Comparison of ENCODE assay signal across 8 cellular contexts in genomic region chr2:70301344-70302194, GRCh38. TPM values are rescaled to one million over a fixed set of nuclear protein-coding genes. Genes with fewer than 3 reads are reported as not detected.
DNase-seq lines count a peak whose midpoint lies in the region; ATAC-seq and TF ChIP-seq lines count a peak whose summit lies in the region.

Gene FAM136A, minus strand, starts transcription at chr2:70302067. Its CDS starts 56 bp downstream, at chr2:70302011.

- H3K27me3 Mint-ChIP-seq in activated T-helper 2 cell treated with anti-CD3 and anti-CD28 coated beads, Interferon-gamma antibody, Interleukin-2, Interleukin-4, amounts not matched to agents 10 μg/mL and 5 μg/mL and 100 μg/mL, durations not matched to agents 14 hours and 24 hours and 36 hours (ENCODE audit: low read depth), result no peaks in the 10 kb centered on the region
- H3K27me3 Mint-ChIP-seq in nephron progenitor cell (ENCODE audit: low read depth, poor library complexity), result no peaks in the 10 kb centered on the region
- no peaks in the 10 kb centered on the region for H3K27me3 Mint-ChIP-seq in stimulated activated naive CD8-positive, alpha-beta T cell treated with anti-CD3 and anti-CD28 coated beads, Interleukin-15, Interleukin-2, amounts not matched to agents 100 ng/mL and 50 ng/mL, for 24 hours

- peak within 1 kb of the TSS; percentile 91 for H3K4me3 ChIP-seq in fibroblast of the aortic adventitia (ENCODE audit: low read depth, low read length)

- peaks cover 41% of the 10 kb centered on the region for H3K36me3 Mint-ChIP-seq in activated T-helper 2 cell treated with anti-CD3 and anti-CD28 coated beads, Interferon-gamma antibody, Interleukin-2, Interleukin-4, amounts not matched to agents 10 μg/mL and 5 μg/mL and 100 μg/mL, durations not matched to agents 14 hours and 24 hours and 36 hours (ENCODE audit: low read depth)
- H3K36me3 Mint-ChIP-seq in nephron progenitor cell (ENCODE audit: low read depth), result peaks cover 36% of the 10 kb centered on the region
- peaks cover 38% of the 10 kb centered on the region for H3K36me3 Mint-ChIP-seq in stimulated activated naive CD8-positive, alpha-beta T cell treated with anti-CD3 and anti-CD28 coated beads, Interleukin-15, Interleukin-2, amounts not matched to agents 100 ng/mL and 50 ng/mL, for 24 hours (ENCODE audit: low read depth)

- DNase-seq in DMS79 (lab: John Stamatoyannopoulos, UW) (peak; percentile 61), KG1 (lab: John Stamatoyannopoulos, UW) (peak; percentile 89), RPMI8226 (peak; percentile 89), fibroblast of the aortic adventitia (ENCODE audit: low read depth) (peak; percentile 63), nephron progenitor cell (peak; percentile 96)
- peak; percentile 86 for DNase-seq in activated T-helper 2 cell treated with anti-CD3 and anti-CD28 coated beads, Interferon-gamma antibody, Interleukin-2, Interleukin-4, amounts not matched to agents 10 μg/mL and 5 μg/mL and 100 μg/mL, durations not matched to agents 14 hours and 24 hours and 36 hours (ENCODE audit: low spot score)

- TF ChIP-seq CTCF in fibroblast of the aortic adventitia (IDR thresholded peaks at IDR 0.05; ENCODE audit: insufficient read depth, low read length) (peak; percentile 86), nephron progenitor cell (IDR thresholded peaks at IDR 0.05) (peak; percentile 97)

- H3K4me3 Mint-ChIP-seq in activated T-helper 2 cell treated with anti-CD3 and anti-CD28 coated beads, Interferon-gamma antibody, Interleukin-2, Interleukin-4, amounts not matched to agents 10 μg/mL and 5 μg/mL and 100 μg/mL, durations not matched to agents 14 hours and 24 hours and 36 hours (ENCODE audit: low read depth), result peak within 1 kb of the TSS; percentile 88
- peak within 1 kb of the TSS; percentile 91 for H3K4me3 Mint-ChIP-seq in nephron progenitor cell
- H3K4me3 Mint-ChIP-seq in stimulated activated naive CD8-positive, alpha-beta T cell treated with anti-CD3 and anti-CD28 coated beads, Interleukin-15, Interleukin-2, amounts not matched to agents 100 ng/mL and 50 ng/mL, for 24 hours, result peak within 1 kb of the TSS; percentile 94

- intact Hi-C loops in activated T-helper 2 cell treated with anti-CD3 and anti-CD28 coated beads, Interferon-gamma antibody, Interleukin-2, Interleukin-4, amounts not matched to agents 10 μg/mL and 5 μg/mL and 100 μg/mL, durations not matched to agents 14 hours and 24 hours and 36 hours (cut with micrococcal nuclease), result loop anchor here (1.0 to 10.0 kb wide), 3 partner anchors 8 to 483 kb away; partner anchors contain the start of gene SNRPG

- peaks cover 31% of the 10 kb centered on the region for H3K4me1 Mint-ChIP-seq in activated T-helper 2 cell treated with anti-CD3 and anti-CD28 coated beads, Interferon-gamma antibody, Interleukin-2, Interleukin-4, amounts not matched to agents 10 μg/mL and 5 μg/mL and 100 μg/mL, durations not matched to agents 14 hours and 24 hours and 36 hours (ENCODE audit: low read depth)
- peaks cover 30% of the 10 kb centered on the region for H3K4me1 Mint-ChIP-seq in nephron progenitor cell
- peaks cover 51% of the 10 kb centered on the region for H3K4me1 Mint-ChIP-seq in stimulated activated naive CD8-positive, alpha-beta T cell treated with anti-CD3 and anti-CD28 coated beads, Interleukin-15, Interleukin-2, amounts not matched to agents 100 ng/mL and 50 ng/mL, for 24 hours (ENCODE audit: low read depth)

- peak; percentile 73 for ATAC-seq in GM21576 (IDR thresholded peaks at IDR 0.05; ENCODE audit: unreplicated experiment)

- peak within 1 kb of the TSS; percentile 90 for H3K27ac Mint-ChIP-seq in activated T-helper 2 cell treated with anti-CD3 and anti-CD28 coated beads, Interferon-gamma antibody, Interleukin-2, Interleukin-4, amounts not matched to agents 10 μg/mL and 5 μg/mL and 100 μg/mL, durations not matched to agents 14 hours and 24 hours and 36 hours
- H3K27ac Mint-ChIP-seq in nephron progenitor cell, result peak within 1 kb of the TSS; percentile 96
- peak within 1 kb of the TSS; percentile 97 for H3K27ac Mint-ChIP-seq in stimulated activated naive CD8-positive, alpha-beta T cell treated with anti-CD3 and anti-CD28 coated beads, Interleukin-15, Interleukin-2, amounts not matched to agents 100 ng/mL and 50 ng/mL, for 24 hours

- no peaks in the 10 kb centered on the region for H3K9me3 Mint-ChIP-seq in activated T-helper 2 cell treated with anti-CD3 and anti-CD28 coated beads, Interferon-gamma antibody, Interleukin-2, Interleukin-4, amounts not matched to agents 10 μg/mL and 5 μg/mL and 100 μg/mL, durations not matched to agents 14 hours and 24 hours and 36 hours
- H3K9me3 Mint-ChIP-seq in nephron progenitor cell, result no peaks in the 10 kb centered on the region
- H3K9me3 Mint-ChIP-seq in stimulated activated naive CD8-positive, alpha-beta T cell treated with anti-CD3 and anti-CD28 coated beads, Interleukin-15, Interleukin-2, amounts not matched to agents 100 ng/mL and 50 ng/mL, for 24 hours, result no peaks in the 10 kb centered on the region

RNA-seq across cellular contexts. Expression of gene FAM136A, which starts in this region (rescaled TPM):
- 71.3 and 71.8 TPM in 2 replicates for total RNA-seq in activated T-helper 2 cell treated with anti-CD3 and anti-CD28 coated beads, Interferon-gamma antibody, Interleukin-2, Interleukin-4, amounts not matched to agents 10 μg/mL and 5 μg/mL and 100 μg/mL, durations not matched to agents 14 hours and 24 hours and 36 hours
- 35.5 and 36.6 TPM in 2 replicates for total RNA-seq in fibroblast of the aortic adventitia (ENCODE audit: low replicate concordance)

Comparison
In these comparisons a context has a peak if more than half of its experiments do, and no peak if none do; other contexts are left out.
1. Peak in every context shown above with its lines: DNase-seq, ATAC-seq and H3K4me3 ChIP-seq.